17 cellular contexts compared by ENCODE assay signal in the genomic region with DNA sequence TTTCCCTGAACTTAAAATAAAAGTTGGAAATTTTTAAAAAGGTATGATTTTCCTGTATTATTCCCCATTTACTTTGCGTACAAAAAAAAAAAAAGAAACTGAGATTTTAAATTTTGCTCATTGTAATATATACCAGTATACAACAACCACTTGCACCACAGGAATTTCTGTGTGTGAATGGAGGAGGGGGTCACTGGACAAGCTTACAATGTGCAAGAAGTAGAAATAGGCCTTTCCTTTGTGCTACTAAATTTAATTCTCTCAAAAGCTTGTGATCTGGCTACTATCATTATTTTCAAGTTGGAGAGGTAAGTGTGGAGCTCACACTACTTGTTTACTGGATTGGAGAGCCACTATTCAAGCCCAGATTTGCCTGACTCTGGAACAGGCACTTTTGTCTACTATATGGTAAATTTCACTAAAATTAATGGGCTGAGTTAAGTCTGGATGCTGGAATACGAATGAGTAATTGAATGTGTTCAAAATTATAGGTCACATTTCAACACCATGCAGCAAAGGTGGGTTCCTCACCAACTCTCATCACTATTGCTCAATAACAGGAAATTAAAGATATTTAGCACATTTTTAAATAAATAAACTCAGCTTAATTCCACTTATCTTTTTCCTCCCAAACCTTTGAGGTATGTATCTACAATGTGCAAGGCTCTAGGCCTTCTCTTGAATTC.
DNase-seq lines count a peak whose midpoint lies in the region; ATAC-seq, FAIRE-seq and TF ChIP-seq lines count a peak whose summit lies in the region.
"Had no signal": no experiment of that assay in that cellular context is flagged by ENCODE, and none has a peak within 500 bp of the region (broad histone marks: within the 10 kb centered on the region; RNA-seq: fewer than 3 reads in every experiment).

No MANE protein-coding gene starts in this region.

- H3K4me1 ChIP-seq in PC-9 (replicated peaks; ENCODE audit: insufficient read depth): peaks cover 14% of the 10 kb centered on the region
- H3K4me1 ChIP-seq in rectal smooth muscle tissue (ENCODE audit: control insufficient read depth, insufficient read depth, low read length): peaks cover 6% of the 10 kb centered on the region

- H3K4me3 ChIP-seq in AG10803 (ENCODE audit: low read length) (no peak overlapping the region), PC-9 (no peak overlapping the region), choroid plexus epithelial cell (ENCODE audit: low read depth, low read length) (no peak overlapping the region), rectal smooth muscle tissue (ENCODE audit: low read length) (no peak overlapping the region)
- H3K4me3 ChIP-seq: cardiac muscle cell, hepatocyte had no signal

- peaks cover 6% of the 10 kb centered on the region; the same call in 1 of the 2 replicates for H3K9me3 ChIP-seq in PC-9 (ENCODE audit: insufficient read depth, low read depth)

- H4K20me1 ChIP-seq in PC-9 (ENCODE audit: insufficient read depth): no peaks in the 10 kb centered on the region

- H3K27me3 ChIP-seq in PC-9 (ENCODE audit: insufficient read depth, low read depth): no peaks in the 10 kb centered on the region
- no peaks in the 10 kb centered on the region for H3K27me3 ChIP-seq in rectal smooth muscle tissue (ENCODE audit: control insufficient read depth, insufficient read depth, low read length)
- H3K27me3 ChIP-seq: cardiac muscle cell, hepatocyte had no signal

- H3K9ac ChIP-seq in rectal smooth muscle tissue (ENCODE audit: low read length): no peak overlapping the region

- CTCF ChIA-PET in PC-9 (lab: Charles Lee): no interaction called here

- ATAC-seq in GM19397 (IDR thresholded peaks at IDR 0.05; ENCODE audit: unreplicated experiment) (no peak), HG03378 (IDR thresholded peaks at IDR 0.05; ENCODE audit: unreplicated experiment) (no peak)

- no peaks in the 10 kb centered on the region for H3K9me2 ChIP-seq in PC-9 (ENCODE audit: insufficient read depth)

- no peaks in the 10 kb centered on the region for H3K79me2 ChIP-seq in PC-9 (ENCODE audit: low read depth)
- H3K79me2 ChIP-seq: hepatocyte had no signal

- H3F3A ChIP-seq in PC-9 (ENCODE audit: insufficient read depth, low read depth): peaks cover 13% of the 10 kb centered on the region; the same call in 1 of the 2 replicates

- FAIRE-seq in HTR-8/SVneo (lab: Jason Lieb, UNC): no peak
- FAIRE-seq: TTC549 had no signal

- H2AFZ ChIP-seq in PC-9: peak overlapping the region; percentile 36
- H2AFZ ChIP-seq: hepatocyte had no signal

- intact Hi-C loops in PC-9 (cut with micrococcal nuclease; ENCODE audit: unreplicated experiment): no loop called here

- no TSS peak for BruUV-seq in PC-9 (replicated peaks; lab: Mats Ljungman, UMichigan)

- peak overlapping the region; percentile 73 for H3K27ac ChIP-seq in PC-9
- peak overlapping the region; percentile 70 for H3K27ac ChIP-seq in rectal smooth muscle tissue (ENCODE audit: low read depth, low read length)
- H3K27ac ChIP-seq: cardiac muscle cell had no signal

- TF ChIP-seq CTCF in AG10803 (conservative IDR thresholded peaks at IDR 0.05; ENCODE audit: low read length) (no peak), PC-9 (conservative IDR thresholded peaks at IDR 0.05) (no peak), choroid plexus epithelial cell (conservative IDR thresholded peaks at IDR 0.05; ENCODE audit: low read depth, low read length) (no peak)

- H3K36me3 ChIP-seq in PC-9 (ENCODE audit: low read depth) (no peaks in the 10 kb centered on the region), rectal smooth muscle tissue (ENCODE audit: control insufficient read depth, insufficient read depth, low read length) (no peaks in the 10 kb centered on the region)
- H3K36me3 ChIP-seq: cardiac muscle cell had no signal

- DNase-seq in AG10803 (ENCODE audit: low read depth) (peak; percentile 30), PC-9 (no peak), choroid plexus epithelial cell (ENCODE audit: low read depth) (peak; percentile 52), HT-29 (ENCODE audit: low spot score) (no peak), HTR-8/SVneo (ENCODE audit: insufficient read length, low spot score) (no peak)
- DNase-seq: activated CD4-positive, alpha-beta T cell treated with anti-CD3 and anti-CD28 coated beads, Interleukin-2, amount 50 U/mL, for 1 hour; activated naive CD4-positive, alpha-beta T cell treated with anti-CD3 and anti-CD28 coated beads, Interleukin-2, amount 50 U/mL, for 16 hours; DND-41; effector memory CD4-positive, alpha-beta T cell; MV-4-11; NCI-H2029 treated with DMSO at 0.1 percent for 48 hours had no signal

- POLR2A ChIA-PET in PC-9 (lab: Charles Lee; ENCODE audit: unreplicated experiment): interaction anchor here (0.7 kb wide), 2 partner anchors 32 to 109 kb away, joined by 3 to 5 read pairs; no protein-coding TSS in a partner anchor

- H3K4me2 ChIP-seq in PC-9: peak overlapping the region; percentile 41
- H3K4me2 ChIP-seq: hepatocyte had no signal

Comparison
In these comparisons a context has a peak if more than half of its experiments do, and no peak if none do; other contexts are left out.
1. DNase-seq: peak in AG10803 (single experiment) and choroid plexus epithelial cell (single experiment); none in PC-9 (0 of 2), HT-29 (single experiment) and HTR-8/SVneo (single experiment).